ENCODE assay signal across 10 cellular contexts in the genomic region with DNA sequence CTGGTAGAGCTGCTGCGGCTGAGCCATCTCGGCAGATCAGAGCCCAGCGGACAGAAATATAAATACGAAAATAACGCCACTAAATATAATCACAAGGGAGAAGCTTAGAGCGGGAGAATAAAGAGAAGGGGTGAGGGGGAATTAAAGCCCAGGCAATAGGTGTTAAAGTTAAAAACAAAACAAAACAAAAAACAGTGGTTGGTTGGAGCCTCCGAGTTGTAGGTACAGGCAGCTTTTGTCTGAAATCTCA. TPM values are rescaled to one million over a fixed set of nuclear protein-coding genes. Genes with fewer than 3 reads are reported as not detected.
A peak's percentile ranks its signal among the peaks of the same experiment; 100 is the strongest.
DNase-seq lines count a peak whose midpoint lies in the region; ATAC-seq, FAIRE-seq and TF ChIP-seq lines count a peak whose summit lies in the region.
"Had no signal": no experiment of that assay in that cellular context is flagged by ENCODE, and none has a peak within 500 bp of the region (broad histone marks: within the 10 kb centered on the region; RNA-seq: fewer than 3 reads in every experiment).

No MANE protein-coding gene starts in this region.

- no peaks in the 10 kb centered on the region for H3K36me3 Mint-ChIP-seq in activated naive CD4-positive, alpha-beta T cell treated with anti-CD3 and anti-CD28 coated beads, Interleukin-2, amount 50 U/mL, for 24 hours

- 0% methylated on average over 1 of the region's 7 CpGs for WGBS in mesodermal cell (ENCODE audit: insufficient coverage in 2 of 2), 2 experiments
- 0 to 2% methylated on average over 7 of the region's 7 CpGs for WGBS in upper lobe of left lung, 2 donors

- FAIRE-seq in bronchial epithelial cell (lab: Jason Lieb, UNC), result no peak

- TF ChIP-seq EP300 in upper lobe of left lung (IDR thresholded peaks at IDR 0.05), result no peak

- peaks cover 27% of the 10 kb centered on the region for H3K4me1 Mint-ChIP-seq in activated naive CD4-positive, alpha-beta T cell treated with anti-CD3 and anti-CD28 coated beads, Interleukin-2, amount 50 U/mL, for 24 hours

- peaks cover 16% of the 10 kb centered on the region for H3K4me1 ChIP-seq in mesodermal cell (ENCODE audit: control insufficient read depth, insufficient read depth, low read length, poor library complexity, severe bottlenecking)
- peaks cover 11 to 28% (median 15%) of the 10 kb centered on the region in 4 donors for H3K4me1 ChIP-seq in upper lobe of left lung

- H3K27me3 ChIP-seq in bronchial epithelial cell (ENCODE audit: control insufficient read depth, insufficient read depth, low read length), result no peaks in the 10 kb centered on the region
- H3K27me3 ChIP-seq in upper lobe of left lung, result peaks cover 0 to 15% (median 4%) of the 10 kb centered on the region in 4 donors

- H3K9me3 Mint-ChIP-seq in activated naive CD4-positive, alpha-beta T cell treated with anti-CD3 and anti-CD28 coated beads, Interleukin-2, amount 50 U/mL, for 24 hours, result no peaks in the 10 kb centered on the region

- ATAC-seq in upper lobe of left lung (ENCODE audit: low FRiP score in 2 of 2), result no peak

- no peak overlapping the region for H3K27ac Mint-ChIP-seq in activated naive CD4-positive, alpha-beta T cell treated with anti-CD3 and anti-CD28 coated beads, Interleukin-2, amount 50 U/mL, for 24 hours

- no peak for DNase-seq in activated naive CD4-positive, alpha-beta T cell treated with anti-CD3 and anti-CD28 coated beads, Interleukin-2, amount 50 U/mL, for 16 hours
- no peak for DNase-seq in bronchial epithelial cell (ENCODE audit: low read depth)
- DNase-seq in upper lobe of left lung, result no peak
- DNase-seq in GOT3 (lab: John Stamatoyannopoulos, UW), result no peak
- no peak for DNase-seq in Ammon's horn (ENCODE audit: low spot score)
- DNase-seq in T-helper 9 cell, result no peak

- H3K4me3 ChIP-seq in bronchial epithelial cell (ENCODE audit: low read depth, low read length), result peak overlapping the region; percentile 86
- peak overlapping the region; percentile 48 for H3K4me3 ChIP-seq in mesodermal cell (ENCODE audit: extremely low read depth, insufficient read depth, low read length, poor library complexity, severe bottlenecking)
- H3K4me3 ChIP-seq in upper lobe of left lung, result peak overlapping the region; percentile 57 to 76 (median 61)

- TF ChIP-seq CTCF in bronchial epithelial cell (IDR thresholded peaks at IDR 0.05; ENCODE audit: insufficient read depth, low read length, severe bottlenecking) (no peak), upper lobe of left lung (IDR thresholded peaks at IDR 0.05) (peak in 1 of 6 experiments; percentile 1)

- H3K36me3 ChIP-seq in bronchial epithelial cell (ENCODE audit: control insufficient read depth, insufficient read depth, low read length) (no peaks in the 10 kb centered on the region), mesodermal cell (ENCODE audit: control insufficient read depth, insufficient read depth, low read length) (peaks cover 4% of the 10 kb centered on the region), upper lobe of left lung (peaks cover 0 to 6% (median 3%) of the 10 kb centered on the region in 4 donors)

- no peak for TF ChIP-seq POLR2A in upper lobe of left lung (IDR thresholded peaks at IDR 0.05)

- H3K9me3 ChIP-seq in mesodermal cell (ENCODE audit: control insufficient read depth, low read length), result no peaks in the 10 kb centered on the region
- no peaks in the 10 kb centered on the region for H3K9me3 ChIP-seq in upper lobe of left lung

- H3K4me3 Mint-ChIP-seq in activated naive CD4-positive, alpha-beta T cell treated with anti-CD3 and anti-CD28 coated beads, Interleukin-2, amount 50 U/mL, for 24 hours, result peak overlapping the region; percentile 86

- peaks cover 71% of the 10 kb centered on the region for H3K27me3 Mint-ChIP-seq in activated naive CD4-positive, alpha-beta T cell treated with anti-CD3 and anti-CD28 coated beads, Interleukin-2, amount 50 U/mL, for 24 hours

- H3K27ac ChIP-seq in mesodermal cell (ENCODE audit: low read depth, low read length, severe bottlenecking) (peak overlapping the region; percentile 96), upper lobe of left lung (peak overlapping the region; percentile 90 to 97 (median 94))

RNA-seq across cellular contexts. Expression of a gene that starts 1.3 kb away (rescaled TPM):
- total RNA-seq in bronchial epithelial cell (27.7 and 28.4 TPM in 2 replicates), upper lobe of left lung (10 to 100 TPM; 23.1 to 43.9 (median 30.0) TPM)
- 51.6 TPM for polyA plus RNA-seq in mesodermal cell (2013, experiment 1 of 2)
- 43.1 TPM for polyA plus RNA-seq in mesodermal cell (2013, experiment 2 of 2)
- total RNA-seq: activated CD8-positive, alpha-beta memory T cell treated with anti-CD3 and anti-CD28 coated beads for 36 hours; G401 had no signal
